17 cellular contexts compared by ENCODE assay signal in genomic region chr16:24022797-24023196, GRCh38.
"Had no signal": no experiment of that assay in that cellular context is flagged by ENCODE, and none has a peak within 500 bp of the region (broad histone marks: within the 10 kb centered on the region; RNA-seq: fewer than 3 reads in every experiment).

No MANE protein-coding gene starts in this region.

- H3K9me3 ChIP-seq: heart left ventricle, neutrophil, ovary, right atrium auricular region had no signal

- H3K4me3 Mint-ChIP-seq: naive thymus-derived CD4-positive, alpha-beta T cell had no signal

- ATAC-seq: esophagus mucosa; heart left ventricle; left colon; left ventricle myocardium superior; naive thymus-derived CD4-positive, alpha-beta T cell had no signal

- H3K4me3 ChIP-seq: heart left ventricle, lung, ovary, right atrium auricular region had no signal

- H3K27ac Mint-ChIP-seq: naive thymus-derived CD4-positive, alpha-beta T cell had no signal

- FAIRE-seq: endometrium, frontal cortex, small intestine had no signal

- H3K27ac ChIP-seq: heart left ventricle, neutrophil, ovary, right atrium auricular region had no signal

- DNase-seq: effector memory CD4-positive, alpha-beta T cell; heart left ventricle; hippocampal formation; left colon; left ventricle myocardium superior; mesendoderm; naive thymus-derived CD4-positive, alpha-beta T cell; ovary; small intestine; stimulated activated CD4-positive, alpha-beta T cell treated with anti-CD3 and anti-CD28 coated beads, Interleukin-12 subunit alpha, Interleukin-12 subunit beta, amount 100 ng/mL, for 4 hours; trophoblast cell had no signal

- H3K27me3 Mint-ChIP-seq: naive thymus-derived CD4-positive, alpha-beta T cell had no signal

- H3K27me3 ChIP-seq: neutrophil, ovary, right atrium auricular region had no signal

- H3K36me3 ChIP-seq: heart left ventricle, ovary, right atrium auricular region had no signal

- H3K4me1 ChIP-seq: heart left ventricle, right atrium auricular region had no signal
